10 cellular contexts compared by ENCODE assay signal in the genomic region with DNA sequence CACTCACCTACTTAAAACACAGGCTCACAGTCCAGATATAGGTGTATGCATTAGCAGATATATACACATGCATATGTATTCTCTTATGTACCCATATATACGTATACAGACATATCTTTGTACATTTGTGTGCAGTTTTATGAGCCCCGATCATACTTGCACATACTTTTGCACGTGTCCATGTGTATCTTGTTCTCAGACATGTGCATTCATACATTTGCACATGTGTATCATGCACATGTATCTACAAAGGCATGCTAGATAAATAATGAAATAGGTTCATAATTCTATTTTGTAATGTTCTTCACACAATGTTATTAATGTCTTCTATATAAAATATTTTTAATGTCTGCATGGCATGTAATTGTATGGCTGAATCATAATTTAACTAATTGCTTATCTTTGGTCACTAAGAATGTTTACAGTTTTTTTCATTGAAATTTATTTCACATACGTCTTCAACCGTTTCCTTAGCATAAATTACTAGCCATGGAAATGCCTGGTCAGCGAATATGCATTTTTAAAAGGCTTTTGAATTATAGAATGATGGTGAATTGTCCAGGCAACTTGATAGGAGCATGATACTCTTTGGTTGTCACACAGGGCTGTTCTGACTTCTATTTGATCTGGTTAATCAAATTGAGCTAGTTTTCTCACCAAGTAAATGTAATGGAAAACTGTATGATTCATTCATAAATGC. TPM values are rescaled to one million over a fixed set of nuclear protein-coding genes. Genes with fewer than 3 reads are reported as not detected.
DNase-seq lines count a peak whose midpoint lies in the region; ATAC-seq, FAIRE-seq and TF ChIP-seq lines count a peak whose summit lies in the region.
"Had no signal": no experiment of that assay in that cellular context is flagged by ENCODE, and none has a peak within 500 bp of the region (broad histone marks: within the 10 kb centered on the region; RNA-seq: fewer than 3 reads in every experiment).

No MANE protein-coding gene starts in this region.

- peaks cover 9% of the 10 kb centered on the region for H3K4me1 Mint-ChIP-seq in astrocyte (ENCODE audit: low read depth, unreplicated experiment)
- H3K4me1 Mint-ChIP-seq in nephron: peaks cover 49% of the 10 kb centered on the region

- H3K27ac Mint-ChIP-seq in astrocyte (ENCODE audit: unreplicated experiment) (no peak overlapping the region), nephron (peak overlapping the region; percentile 22 to 96 (median 95))

- H3K4me2 ChIP-seq in BLaER1 treated with 17β-estradiol and CSF1 and Interleukin-3, amounts not matched to agents 10 nM and 100 nM: peak overlapping the region in 7 of 11 experiments; percentile 84 to 97 (median 91); a peak in 11 of 22 replicates
- H3K4me2 ChIP-seq in astrocyte (ENCODE audit: low read length): peak overlapping the region; percentile 86

- H3K27me3 ChIP-seq in BLaER1 treated with 17β-estradiol and CSF1 and Interleukin-3, amounts not matched to agents 10 nM and 100 nM: peaks cover 0 to 45% (median 39%) of the 10 kb centered on the region in 11 experiments; a peak in 19 of 22 replicates
- H3K27me3 ChIP-seq in astrocyte (ENCODE audit: insufficient read depth, low read length): no peaks in the 10 kb centered on the region

- no peak for FAIRE-seq in astrocyte (lab: Jason Lieb, UNC)

- no peak overlapping the region for H3K27ac ChIP-seq in BLaER1 treated with 17β-estradiol and CSF1 and Interleukin-3, amounts not matched to agents 10 nM and 100 nM
- H3K27ac ChIP-seq in astrocyte (ENCODE audit: low read depth, low read length): no peak overlapping the region

- DNase-seq in HFF-Myc (ENCODE audit: extremely low read depth, low read depth) (no peak), astrocyte (ENCODE audit: low read depth) (no peak), NCI-H2107 (lab: John Stamatoyannopoulos, UW) (no peak), omental fat pad (ENCODE audit: low spot score) (no peak)
- DNase-seq: NCI-H446; stimulated activated CD4-positive, alpha-beta T cell treated with anti-CD3 and anti-CD28 coated beads, Interleukin-4, amount 100 ng/mL, for 4 hours had no signal

- peaks cover 72% of the 10 kb centered on the region for H3K79me2 ChIP-seq in astrocyte (ENCODE audit: insufficient read depth, low read length)

- no peak overlapping the region for H2AFZ ChIP-seq in astrocyte (ENCODE audit: low read depth, low read length)

- no peaks in the 10 kb centered on the region; a peak in 1 of 22 replicates for H3K36me3 ChIP-seq in BLaER1 treated with 17β-estradiol and CSF1 and Interleukin-3, amounts not matched to agents 10 nM and 100 nM
- H3K36me3 ChIP-seq in astrocyte (ENCODE audit: insufficient read depth, low read length): no peaks in the 10 kb centered on the region

- peaks cover 0 to 68% (median 9%) of the 10 kb centered on the region in 11 experiments; a peak in 10 of 22 replicates for H4K20me1 ChIP-seq in BLaER1 treated with 17β-estradiol and CSF1 and Interleukin-3, amounts not matched to agents 10 nM and 100 nM
- H4K20me1 ChIP-seq in astrocyte (ENCODE audit: insufficient read depth, low read length): peaks cover 55% of the 10 kb centered on the region

- ATAC-seq in omental fat pad (ENCODE audit: low FRiP score): no peak
- no peak for ATAC-seq in GM19463 (IDR thresholded peaks at IDR 0.05; ENCODE audit: unreplicated experiment)
- ATAC-seq in GM18517 (IDR thresholded peaks at IDR 0.05; ENCODE audit: unreplicated experiment): no peak

- no peaks in the 10 kb centered on the region for H3K9me3 ChIP-seq in BLaER1 treated with 17β-estradiol and CSF1 and Interleukin-3, amounts not matched to agents 10 nM and 100 nM (replicated peaks in 1 of 11)
- H3K9me3 ChIP-seq in astrocyte (ENCODE audit: insufficient read depth, low read depth, low read length): no peaks in the 10 kb centered on the region

- H3K36me3 Mint-ChIP-seq in astrocyte (ENCODE audit: low read depth, unreplicated experiment) (peaks cover 3% of the 10 kb centered on the region), nephron (ENCODE audit: low read depth) (peaks cover 21% of the 10 kb centered on the region)

- peak overlapping the region in 1 of 10 experiments; percentile 93; a peak in 1 of 20 replicates for H3K4me3 ChIP-seq in BLaER1 treated with 17β-estradiol and CSF1 and Interleukin-3, amounts not matched to agents 10 nM and 100 nM
- H3K4me3 ChIP-seq in HFF-Myc (replicated peaks; ENCODE audit: low read depth, low read length) (peak overlapping the region; percentile 94; the same call in 1 of the 2 replicates), astrocyte (ENCODE audit: insufficient read depth, low read depth, low read length) (no peak overlapping the region)

- H3K9me3 Mint-ChIP-seq in astrocyte (ENCODE audit: unreplicated experiment): no peaks in the 10 kb centered on the region
- H3K9me3 Mint-ChIP-seq in nephron: no peaks in the 10 kb centered on the region

- H3K4me1 ChIP-seq in BLaER1 treated with 17β-estradiol and CSF1 and Interleukin-3, amounts not matched to agents 10 nM and 100 nM: peaks cover 14 to 31% (median 18%) of the 10 kb centered on the region in 10 experiments
- H3K4me1 ChIP-seq in astrocyte (ENCODE audit: insufficient read depth, low read length): peaks cover 13% of the 10 kb centered on the region

- H3K27me3 Mint-ChIP-seq in astrocyte (ENCODE audit: low read depth, unreplicated experiment) (no peaks in the 10 kb centered on the region), nephron (ENCODE audit: low read depth) (no peaks in the 10 kb centered on the region)

- H3K4me3 Mint-ChIP-seq in astrocyte (ENCODE audit: unreplicated experiment): peak overlapping the region; percentile 100
- peak overlapping the region; percentile 95 to 98 (median 96) for H3K4me3 Mint-ChIP-seq in nephron

- H3K9ac ChIP-seq in BLaER1 treated with 17β-estradiol and CSF1 and Interleukin-3, amounts not matched to agents 10 nM and 100 nM: 0 out of 22 replicates have a peak overlapping the region, but pooled peaks of 1 of the 11 experiments have one; percentile 99
- H3K9ac ChIP-seq in astrocyte (ENCODE audit: low read length): no peak overlapping the region

- TF ChIP-seq CTCF in HFF-Myc (IDR thresholded peaks at IDR 0.05; ENCODE audit: low read depth, low read length, missing control alignments): no peak
- no peak for TF ChIP-seq CTCF in astrocyte (IDR thresholded peaks at IDR 0.05; ENCODE audit: insufficient read depth, low read depth, low read length)
- TF ChIP-seq CTCF in nephron (IDR thresholded peaks at IDR 0.05; ENCODE audit: unreplicated experiment in 3 of 3): no peak
- no peak for TF ChIP-seq CTCF in omental fat pad (IDR thresholded peaks at IDR 0.05)

RNA-seq across cellular contexts. Expression of a gene that starts 2.6 kb away (rescaled TPM):
- total RNA-seq in astrocyte: 56.8 and 57.6 TPM in 2 replicates
- 10 to 100 TPM; 60.4 to 73.6 (median 64.6) TPM for total RNA-seq in omental fat pad
